28 cellular contexts compared by ENCODE assay signal in the genomic region with DNA sequence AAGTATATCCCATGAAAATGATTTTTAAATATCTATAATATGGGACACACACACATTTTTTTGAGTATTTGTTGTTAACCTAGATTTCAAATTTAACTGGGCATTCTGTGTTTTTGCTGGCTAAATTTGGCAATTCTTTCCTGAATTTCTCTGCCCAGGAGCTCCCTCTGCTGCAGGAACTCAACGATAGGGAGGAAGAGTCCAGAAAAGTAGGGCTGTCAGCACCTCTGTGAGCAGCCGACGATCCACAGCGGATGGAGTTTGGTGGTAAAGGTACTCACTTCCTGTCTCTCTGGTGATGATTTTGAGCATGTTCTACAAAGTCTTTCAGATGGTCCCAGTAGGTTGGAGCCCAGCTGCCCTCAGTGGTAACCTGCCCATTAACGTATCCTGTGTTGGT. TPM values are rescaled to one million over a fixed set of nuclear protein-coding genes. Genes with fewer than 3 reads are reported as not detected.
DNase-seq lines count a peak whose midpoint lies in the region; ATAC-seq, FAIRE-seq and TF ChIP-seq lines count a peak whose summit lies in the region.
"Had no signal": no experiment of that assay in that cellular context is flagged by ENCODE, and none has a peak within 500 bp of the region (broad histone marks: within the 10 kb centered on the region; RNA-seq: fewer than 3 reads in every experiment).

No MANE protein-coding gene starts in this region.

- H3K4me3 ChIP-seq in HepG2 (replicated peaks in 1 of 3; ENCODE audit: insufficient read depth in 1 of 3, low read depth in 2 of 3, low read length in 3 of 3) (no peak overlapping the region), right lobe of liver (no peak overlapping the region), fibroblast of mammary gland (ENCODE audit: control insufficient read depth, low read depth, low read length) (no peak overlapping the region)
- H3K4me3 ChIP-seq: A549, coronary artery, heart left ventricle, MG63, SK-N-MC, upper lobe of right lung had no signal

- no peaks in the 10 kb centered on the region for H3K79me2 ChIP-seq in HepG2 (ENCODE audit: insufficient read depth, low read length)

- H3K27me3 ChIP-seq in HepG2 (ENCODE audit: control insufficient read depth in 1 of 2, insufficient read depth in 2 of 2, low read length in 2 of 2) (no peaks in the 10 kb centered on the region), right lobe of liver (no peaks in the 10 kb centered on the region)
- H3K27me3 ChIP-seq: heart left ventricle, MG63, upper lobe of right lung had no signal

- H4K20me1 ChIP-seq in HepG2 (ENCODE audit: insufficient read depth, low read length), result no peaks in the 10 kb centered on the region

- FAIRE-seq in HepG2 (lab: Jason Lieb, UNC), result no peak
- FAIRE-seq: A549, endometrium, G401.6 had no signal

- in situ Hi-C loops in HepG2 (cut with HindIII; ENCODE audit: extremely low pct_ligation_motif_present, low pct_unique_long_range_greater_than_20kb), result loop anchor here (10.0 to 25.0 kb wide), 2 partner anchors 439 to 582 kb away; no protein-coding TSS in a partner anchor
- in situ Hi-C loops in SK-MEL-5 (cut with HindIII; ENCODE audit: low pct_unique_long_range_greater_than_20kb, low sequenced_read_pairs), result no loop called here

- H3K36me3 ChIP-seq in HepG2 (replicated peaks in 1 of 2; ENCODE audit: control insufficient read depth in 1 of 2, insufficient read depth in 2 of 2, low read length in 2 of 2) (no peaks in the 10 kb centered on the region), right lobe of liver (no peaks in the 10 kb centered on the region)
- H3K36me3 ChIP-seq: heart left ventricle, MG63, upper lobe of right lung had no signal

- 19% methylated on average over 2 of the region's 5 CpGs for WGBS in HepG2 (ENCODE audit: low lambda C conversion rate)
- WGBS in right lobe of liver (ENCODE audit: insufficient coverage, low coverage, low lambda C conversion rate, missing lambda C conversion rate), result 57% methylated on average over 5 of the region's 5 CpGs

- no TSS peak for BruUV-seq in HepG2 (replicated peaks; lab: Mats Ljungman, UMichigan)

- TF ChIP-seq CTCF in HepG2 (CRISPR knock-in tag; IDR thresholded peaks at IDR 0.05) (peak; percentile 12; the same call in 1 of the 2 replicates), right lobe of liver (IDR thresholded peaks at IDR 0.05) (no peak), fibroblast of mammary gland (conservative IDR thresholded peaks at IDR 0.05; ENCODE audit: control insufficient read depth, insufficient read depth, low read depth, low read length) (peak; percentile 17)

- no peak for TF ChIP-seq RAD21 in HepG2 (CRISPR knock-in tag; IDR thresholded peaks at IDR 0.05)

- intact Hi-C loops in HepG2 (cut with micrococcal nuclease; ENCODE audit: unreplicated experiment), result loop anchor here (5.0 kb wide), 1 partner anchor 497 kb away; no protein-coding TSS in a partner anchor
- intact Hi-C loops in right lobe of liver (cut with DNase I), result no loop called here

- H3K4me1 ChIP-seq in HepG2 (ENCODE audit: insufficient read depth, low read length) (no peaks in the 10 kb centered on the region), right lobe of liver (no peaks in the 10 kb centered on the region)

- H3K9ac ChIP-seq in HepG2 (ENCODE audit: insufficient read depth, low read depth, low read length), result no peak overlapping the region

- DNase-seq in HepG2 (ENCODE audit: low spot score) (no peak), right lobe of liver (no peak), SK-MEL-5 (ENCODE audit: low read depth, low spot score) (peak; percentile 21), fibroblast of mammary gland (ENCODE audit: low read depth) (no peak), NCI-H446 treated with DMSO at 0.1 percent for 48 hours (lab: John Stamatoyannopoulos, UW) (no peak), LoVo (ENCODE audit: low spot score) (no peak), NCI-H774 (lab: John Stamatoyannopoulos, UW) (no peak)
- DNase-seq: activated CD4-positive, alpha-beta T cell treated with anti-CD3 and anti-CD28 coated beads, Interleukin-2, amount 10 ng/mL, durations not matched to agents 24 days and 14 days; activated effector memory CD4-positive, alpha-beta T cell treated with Interleukin-2 at 50 U/mL for 16 hours; CD4-positive, alpha-beta T cell; DMS153; heart left ventricle; left ventricle myocardium superior; MG63; NCI-H1417 treated with DMSO at 0.1 percent for 48 hours; NCI-H510A treated with DMSO at 0.1 percent for 48 hours; posterior cingulate gyrus; substantia nigra; T-helper 2 cell; upper lobe of right lung had no signal

- ATAC-seq in HepG2 (peak; percentile 62), right lobe of liver (no peak), HG03565 (IDR thresholded peaks at IDR 0.05; ENCODE audit: unreplicated experiment) (no peak)
- ATAC-seq: heart left ventricle; left ventricle myocardium superior; natural killer cell treated with Interleukin-12 subunit alpha and Interleukin-12 subunit beta and Interleukin-15 and Interleukin-18, amount 100 ng/mL, for 72 hours; upper lobe of right lung had no signal

- CTCF ChIA-PET in HepG2 (lab: Yijun Ruan, JAX; ENCODE audit: low intra/inter-chr PET ratio, low total read pairs), result no interaction called here

- H3K4me2 ChIP-seq in HepG2 (ENCODE audit: low read depth, low read length), result no peak overlapping the region
- H3K4me2 ChIP-seq: A549 had no signal

- no peak for TF ChIP-seq POLR2A in HepG2 (IDR thresholded peaks at IDR 0.05; ENCODE audit: insufficient read depth in 1 of 2, low read depth in 2 of 2, low read length in 2 of 2)
- no peak for TF ChIP-seq POLR2A in right lobe of liver (IDR thresholded peaks at IDR 0.05)

- H3K27ac ChIP-seq in HepG2 (ENCODE audit: extremely low read length, insufficient read depth, low read length), result no peak overlapping the region
- H3K27ac ChIP-seq in right lobe of liver, result no peak overlapping the region
- H3K27ac ChIP-seq: A549, coronary artery, heart left ventricle, HL-60, SK-N-MC, upper lobe of right lung had no signal

- H2AFZ ChIP-seq in HepG2 (ENCODE audit: low read length), result no peak overlapping the region

- no peaks in the 10 kb centered on the region for H3K9me3 ChIP-seq in HepG2 (ENCODE audit: low read length)
- no peaks in the 10 kb centered on the region for H3K9me3 ChIP-seq in right lobe of liver
- H3K9me3 ChIP-seq: A549, heart left ventricle, MG63, upper lobe of right lung had no signal

- no peak for TF ChIP-seq EP300 in HepG2 (IDR thresholded peaks at IDR 0.05; ENCODE audit: low read depth in 2 of 2, low read length in 2 of 2)
- no peak for TF ChIP-seq EP300 in HepG2 (CRISPR knock-in tag; IDR thresholded peaks at IDR 0.05; ENCODE audit: borderline replicate concordance)

- POLR2A ChIA-PET in HepG2 (lab: Yijun Ruan, JAX), result no interaction called here

TF ChIP-seq in HepG2, 621 proteins besides CTCF, POLR2A, EP300 and RAD21:
- TF ChIP-seq ZNF264 (CRISPR knock-in tag; IDR thresholded peaks at IDR 0.05) (no peak), STAG1 (CRISPR knock-in tag; IDR thresholded peaks at IDR 0.05) (peak; percentile 9; the same call in 1 of the 2 replicates), SMYD3 (CRISPR knock-in tag; IDR thresholded peaks at IDR 0.05) (no peak)

RNA-seq across cellular contexts. Expression of a gene that starts 23.1 kb away (rescaled TPM):
- 26.1 and 30.8 TPM in 2 replicates for total RNA-seq in HepG2 (2016; rRNA removed; fragmentation: Illumina TruSeq; extraction: Trizol)
- total RNA-seq in HepG2 (2016; cell fraction: cytosol; rRNA removed; fragmentation: Illumina TruSeq; extraction: Trizol; ENCODE audit: low read depth), result 7.8 and 8.1 TPM in 2 replicates
- 26.3 and 32.2 TPM in 2 replicates for total RNA-seq in HepG2 (2016; cell fraction: insoluble cytoplasmic fraction; rRNA removed; fragmentation: Illumina TruSeq; extraction: Trizol)
- 20.7 and 22.9 TPM in 2 replicates for total RNA-seq in HepG2 (2016; cell fraction: membrane; rRNA removed; fragmentation: Illumina TruSeq; extraction: Trizol)
- total RNA-seq in HepG2 (2016; cell fraction: nucleus; rRNA removed; fragmentation: Illumina TruSeq; extraction: Trizol), result 17.8 and 18.4 TPM in 2 replicates
- 13.0 and 13.9 TPM in 2 replicates for polyA plus RNA-seq in HepG2 (2011; rRNA removed)
- 5.7 and 9.1 TPM in 2 replicates for polyA plus RNA-seq in HepG2 (2011; cell fraction: cytosol; rRNA removed)
- polyA plus RNA-seq in HepG2 (2011; cell fraction: nucleus; rRNA removed), result 3.9 and 5.7 TPM in 2 replicates
- 12.8 and 13.3 TPM in 2 replicates for polyA plus RNA-seq in HepG2 (2012)
- 4.0 and 5.1 TPM in 2 replicates for polyA plus RNA-seq in HepG2 (2016; cell fraction: cytosol; fragmentation: Illumina TruSeq; extraction: Trizol; ENCODE audit: low read depth)
- polyA plus RNA-seq in HepG2 (2016; cell fraction: insoluble cytoplasmic fraction; fragmentation: Illumina TruSeq; extraction: Trizol; ENCODE audit: low read depth), result 25.3 and 26.8 TPM in 2 replicates
- 11.8 and 13.4 TPM in 2 replicates for polyA plus RNA-seq in HepG2 (2016; cell fraction: membrane; fragmentation: Illumina TruSeq; extraction: Trizol; ENCODE audit: low read depth)
- 21.5 and 22.0 TPM in 2 replicates for polyA plus RNA-seq in HepG2 (2016; cell fraction: nucleus; fragmentation: Illumina TruSeq; extraction: Trizol; ENCODE audit: insufficient read depth, low read depth)
- 18.5 and 24.2 TPM in 2 replicates for polyA minus RNA-seq in HepG2 (2011; rRNA and poly(A)+ RNA removed; ENCODE audit: low replicate concordance)
- polyA minus RNA-seq in HepG2 (2011; cell fraction: cytosol; rRNA and poly(A)+ RNA removed), result 15.5 and 20.3 TPM in 2 replicates
- 21.1 and 21.3 TPM in 2 replicates for polyA minus RNA-seq in HepG2 (2011; cell fraction: nucleus; rRNA and poly(A)+ RNA removed)
- total RNA-seq in right lobe of liver, result 10 to 100 TPM; 19.0 to 25.3 (median 21.3) TPM
- 26.3 and 31.0 TPM in 2 replicates for total RNA-seq in SK-MEL-5 (2014; rRNA removed; shearing (Covaris generic))
- 18.0 and 19.4 TPM in 2 replicates for polyA plus RNA-seq in SK-MEL-5 (2015; cell fraction: cytosol; rRNA removed)
- 7.3 and 7.5 TPM in 2 replicates for polyA plus RNA-seq in SK-MEL-5 (2015; cell fraction: nucleus; rRNA removed)

Comparison
In these comparisons a context has a peak if more than half of its experiments do, and no peak if none do; other contexts are left out.
1. CTCF ChIP-seq: peak in HepG2 (single experiment) and fibroblast of mammary gland (single experiment); none in right lobe of liver (0 of 4).